Comparison of ENCODE assay signal across 9 cellular contexts in the genomic region with DNA sequence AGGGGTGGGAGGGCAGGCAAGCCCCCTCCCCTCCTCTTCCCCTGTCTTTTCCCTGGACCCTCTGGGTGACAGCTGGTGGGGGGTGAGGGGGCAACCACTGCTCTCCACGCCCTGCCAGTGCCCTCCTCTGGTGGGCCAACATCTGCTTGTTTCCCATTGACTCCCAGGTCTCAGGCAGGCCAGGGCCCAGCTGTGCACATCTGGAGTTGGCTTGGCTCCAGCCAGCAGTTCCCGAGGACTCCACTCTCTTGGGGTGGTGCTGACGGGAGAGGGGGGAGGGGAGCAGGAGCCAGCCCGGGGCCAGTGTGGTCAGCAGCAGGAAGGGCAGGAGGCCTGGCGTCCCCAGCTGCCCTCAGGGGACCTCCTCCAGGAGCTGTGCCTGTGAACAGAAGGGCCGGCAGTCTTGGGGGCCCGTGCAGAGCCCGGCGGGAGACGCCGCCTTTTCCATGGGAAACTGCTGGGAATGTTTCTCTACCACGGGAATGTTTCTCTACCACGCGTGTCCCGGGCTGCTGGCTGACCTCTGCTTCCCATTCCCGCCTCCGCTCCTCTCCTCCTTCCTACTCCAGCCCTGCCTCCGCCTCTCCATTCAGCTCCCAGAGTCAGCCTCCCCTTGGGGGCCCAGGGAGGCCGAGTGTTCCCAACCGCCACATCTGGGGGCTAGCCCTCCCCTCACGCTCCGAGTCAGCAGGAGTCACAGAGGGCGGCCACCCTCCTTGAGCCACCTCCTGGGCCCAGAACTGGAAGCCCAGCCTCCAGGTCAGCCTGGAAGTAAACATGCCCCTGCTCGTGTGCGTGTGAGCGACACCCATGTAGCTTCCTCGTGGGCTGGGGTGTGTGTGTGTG. TPM values are rescaled to one million over a fixed set of nuclear protein-coding genes. Genes with fewer than 3 reads are reported as not detected.
DNase-seq lines count a peak whose midpoint lies in the region; ATAC-seq, FAIRE-seq and TF ChIP-seq lines count a peak whose summit lies in the region.
"Had no signal": no experiment of that assay in that cellular context is flagged by ENCODE, and none has a peak within 500 bp of the region (broad histone marks: within the 10 kb centered on the region; RNA-seq: fewer than 3 reads in every experiment).

No MANE protein-coding gene starts in this region.

- peaks cover 2% of the 10 kb centered on the region for H3K27me3 Mint-ChIP-seq in activated T-cell treated with anti-CD3 and anti-CD28 coated beads, Interleukin-2, amount 50 U/mL, for 4 hours (ENCODE audit: low read depth)
- H3K27me3 Mint-ChIP-seq in T-cell = peaks cover 0 to 5% of the 10 kb centered on the region in 2 donors

- H3K4me3 ChIP-seq in prostate gland = no peak overlapping the region

- TF ChIP-seq POLR2A in prostate gland (IDR thresholded peaks at IDR 0.05) = no peak

- no peak for FAIRE-seq in RCC 7860 (lab: Jason Lieb, UNC)
- FAIRE-seq: GM18507 had no signal

- no peaks in the 10 kb centered on the region for H3K9me3 ChIP-seq in prostate gland

- no peaks in the 10 kb centered on the region for H3K36me3 Mint-ChIP-seq in activated T-cell treated with anti-CD3 and anti-CD28 coated beads, Interleukin-2, amount 50 U/mL, for 4 hours (ENCODE audit: insufficient read depth)
- no peaks in the 10 kb centered on the region for H3K36me3 Mint-ChIP-seq in T-cell

- H3K4me3 Mint-ChIP-seq in activated T-cell treated with anti-CD3 and anti-CD28 coated beads, Interleukin-2, amount 50 U/mL, for 4 hours = no peak overlapping the region
- H3K4me3 Mint-ChIP-seq in T-cell = peak overlapping the region in 1 of 3 donors; percentile 56

- peaks cover 20% of the 10 kb centered on the region for H3K4me1 ChIP-seq in prostate gland (replicated peaks)

- intact Hi-C loops in prostate gland (cut with DNase I) = loop anchor here (5.0 kb wide), 1 partner anchor 87 kb away; no protein-coding TSS in a partner anchor

- POLR2A ChIA-PET in T-cell (lab: Charles Lee) = no interaction called here

- H3K27me3 ChIP-seq in prostate gland (replicated peaks; ENCODE audit: insufficient read depth) = no peaks in the 10 kb centered on the region

- CTCF ChIA-PET in T-cell (lab: Charles Lee) = interaction anchor here (0.6 to 0.7 kb wide), 2 partner anchors 144 to 759 kb away, joined by 4 to 5 read pairs; no protein-coding TSS in a partner anchor

- WGBS in prostate gland = 46% methylated on average over 27 of the region's 27 CpGs

- peak overlapping the region in 1 of 2 donors; percentile 68 for H3K27ac Mint-ChIP-seq in T-cell

- H3K36me3 ChIP-seq in prostate gland = no peaks in the 10 kb centered on the region

- ATAC-seq in activated T-cell treated with anti-CD3 and anti-CD28 coated beads, Interleukin-2, amount 50 U/mL, for 4 hours = no peak
- ATAC-seq in T-cell (replicated peaks in 1 of 4) = no peak

- DNase-seq in COLO829 (ENCODE audit: low spot score) (peak; percentile 44), UCSD-AML1 (lab: John Stamatoyannopoulos, UW; ENCODE audit: unreplicated experiment) (peak; percentile 49), glomerular visceral epithelial cell (ENCODE audit: extremely low spot score) (peak; percentile 26), prostate gland (ENCODE audit: low spot score) (no peak), RCC 7860 (ENCODE audit: low spot score) (no peak), T-cell (no peak), D341Med (ENCODE audit: low spot score) (no peak)
- DNase-seq in activated T-cell treated with anti-CD3 and anti-CD28 coated beads, Interleukin-2, amount 50 U/mL, for 4 hours = no peak

- H3K27ac ChIP-seq in prostate gland = peak overlapping the region; percentile 67 to 76

- TF ChIP-seq CTCF in prostate gland (IDR thresholded peaks at IDR 0.05) = no peak

- no peaks in the 10 kb centered on the region for H3K9me3 Mint-ChIP-seq in activated T-cell treated with anti-CD3 and anti-CD28 coated beads, Interleukin-2, amount 50 U/mL, for 4 hours
- no peaks in the 10 kb centered on the region for H3K9me3 Mint-ChIP-seq in T-cell

- H3K4me1 Mint-ChIP-seq in activated T-cell treated with anti-CD3 and anti-CD28 coated beads, Interleukin-2, amount 50 U/mL, for 4 hours (ENCODE audit: low read depth) = peaks cover 20% of the 10 kb centered on the region
- peaks cover 18 to 34% (median 23%) of the 10 kb centered on the region in 3 donors for H3K4me1 Mint-ChIP-seq in T-cell

RNA-seq across cellular contexts. Expression of a gene that starts 7.6 kb away (rescaled TPM):
- total RNA-seq in prostate gland (10 to 100 TPM in 1 of 2 donors, 1 to 10 TPM in 1; 7.0 to 13.8 TPM), T-cell (under 1 TPM; 0.20 to 0.76 (median 0.65) TPM)
- total RNA-seq in activated T-cell treated with anti-CD3 and anti-CD28 coated beads, Interleukin-2, amount 50 U/mL, for 4 hours = not detected

RNA-seq across cellular contexts. Expression of a gene that starts 10.0 kb away (rescaled TPM):
- under 1 TPM; 0.36 to 0.85 TPM for total RNA-seq in prostate gland
- not detected for total RNA-seq in activated T-cell treated with anti-CD3 and anti-CD28 coated beads, Interleukin-2, amount 50 U/mL, for 4 hours
- total RNA-seq in T-cell = 1 to 10 TPM in 2 of 5 donors, under 1 TPM in 3; 0.66 to 1.3 (median 0.92) TPM

RNA-seq across cellular contexts. Expression of a gene that starts 28.6 kb away (rescaled TPM):
- total RNA-seq in prostate gland = 10 to 100 TPM; 29.9 to 31.1 TPM
- total RNA-seq in activated T-cell treated with anti-CD3 and anti-CD28 coated beads, Interleukin-2, amount 50 U/mL, for 4 hours = 10 to 100 TPM; 29.5 to 37.0 (median 34.3) TPM
- total RNA-seq in T-cell = 10 to 100 TPM; 35.2 to 99.0 (median 74.0) TPM

RNA-seq across cellular contexts. Expression of a gene that starts 55.8 kb away (rescaled TPM):
- 10 to 100 TPM; 21.0 to 23.1 TPM for total RNA-seq in prostate gland
- not detected for total RNA-seq in activated T-cell treated with anti-CD3 and anti-CD28 coated beads, Interleukin-2, amount 50 U/mL, for 4 hours
- total RNA-seq in T-cell = 1 to 10 TPM in 3 of 5 donors, under 1 TPM in 2; 0.55 to 4.7 (median 2.1) TPM

Comparison
In these comparisons a context has a peak if more than half of its experiments do, and no peak if none do; other contexts are left out.
1. DNase-seq: peak in COLO829 (single experiment), UCSD-AML1 (single experiment) and glomerular visceral epithelial cell (single experiment); none in prostate gland (single experiment), activated T-cell treated with anti-CD3 and anti-CD28 coated beads, Interleukin-2, amount 50 U/mL, for 4 hours (single experiment), RCC 7860 (single experiment), T-cell (0 of 34) and D341Med (single experiment).
2. RNA of a gene that starts 7.6 kb away (total RNA-seq): 7.0 to 13.8 TPM in prostate gland; 0.20 to 0.76 TPM in T-cell and not detected in activated T-cell treated with anti-CD3 and anti-CD28 coated beads, Interleukin-2, amount 50 U/mL, for 4 hours; every median in the first group is over 4 times any median in the second.